1 cellular context compared by ENCODE assay signal in the genomic region with DNA sequence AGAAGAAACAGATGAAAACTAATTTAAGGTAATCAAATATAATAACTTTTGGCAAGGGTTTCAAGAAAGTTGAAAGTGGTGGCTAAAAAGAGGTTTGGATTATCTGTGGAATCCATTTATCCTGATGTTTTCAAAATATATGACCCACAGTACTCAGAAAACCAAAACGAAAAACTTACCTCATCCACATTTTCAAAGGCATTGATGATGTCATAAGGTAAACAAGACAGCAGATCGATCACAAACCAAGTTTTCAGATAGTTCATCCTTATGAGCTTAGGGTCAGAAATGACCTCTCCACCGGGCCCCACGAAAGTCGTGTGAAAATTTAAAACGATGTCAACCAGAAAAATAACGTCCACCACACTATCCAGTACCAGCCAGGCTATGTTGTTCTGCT.
TF ChIP-seq lines count a peak whose summit lies in the region.

No MANE protein-coding gene starts in this region.

TF ChIP-seq in HepG2, 621 proteins besides CTCF, POLR2A, EP300 and RAD21 (continued from another document):
- TF ChIP-seq, protein P1, sequence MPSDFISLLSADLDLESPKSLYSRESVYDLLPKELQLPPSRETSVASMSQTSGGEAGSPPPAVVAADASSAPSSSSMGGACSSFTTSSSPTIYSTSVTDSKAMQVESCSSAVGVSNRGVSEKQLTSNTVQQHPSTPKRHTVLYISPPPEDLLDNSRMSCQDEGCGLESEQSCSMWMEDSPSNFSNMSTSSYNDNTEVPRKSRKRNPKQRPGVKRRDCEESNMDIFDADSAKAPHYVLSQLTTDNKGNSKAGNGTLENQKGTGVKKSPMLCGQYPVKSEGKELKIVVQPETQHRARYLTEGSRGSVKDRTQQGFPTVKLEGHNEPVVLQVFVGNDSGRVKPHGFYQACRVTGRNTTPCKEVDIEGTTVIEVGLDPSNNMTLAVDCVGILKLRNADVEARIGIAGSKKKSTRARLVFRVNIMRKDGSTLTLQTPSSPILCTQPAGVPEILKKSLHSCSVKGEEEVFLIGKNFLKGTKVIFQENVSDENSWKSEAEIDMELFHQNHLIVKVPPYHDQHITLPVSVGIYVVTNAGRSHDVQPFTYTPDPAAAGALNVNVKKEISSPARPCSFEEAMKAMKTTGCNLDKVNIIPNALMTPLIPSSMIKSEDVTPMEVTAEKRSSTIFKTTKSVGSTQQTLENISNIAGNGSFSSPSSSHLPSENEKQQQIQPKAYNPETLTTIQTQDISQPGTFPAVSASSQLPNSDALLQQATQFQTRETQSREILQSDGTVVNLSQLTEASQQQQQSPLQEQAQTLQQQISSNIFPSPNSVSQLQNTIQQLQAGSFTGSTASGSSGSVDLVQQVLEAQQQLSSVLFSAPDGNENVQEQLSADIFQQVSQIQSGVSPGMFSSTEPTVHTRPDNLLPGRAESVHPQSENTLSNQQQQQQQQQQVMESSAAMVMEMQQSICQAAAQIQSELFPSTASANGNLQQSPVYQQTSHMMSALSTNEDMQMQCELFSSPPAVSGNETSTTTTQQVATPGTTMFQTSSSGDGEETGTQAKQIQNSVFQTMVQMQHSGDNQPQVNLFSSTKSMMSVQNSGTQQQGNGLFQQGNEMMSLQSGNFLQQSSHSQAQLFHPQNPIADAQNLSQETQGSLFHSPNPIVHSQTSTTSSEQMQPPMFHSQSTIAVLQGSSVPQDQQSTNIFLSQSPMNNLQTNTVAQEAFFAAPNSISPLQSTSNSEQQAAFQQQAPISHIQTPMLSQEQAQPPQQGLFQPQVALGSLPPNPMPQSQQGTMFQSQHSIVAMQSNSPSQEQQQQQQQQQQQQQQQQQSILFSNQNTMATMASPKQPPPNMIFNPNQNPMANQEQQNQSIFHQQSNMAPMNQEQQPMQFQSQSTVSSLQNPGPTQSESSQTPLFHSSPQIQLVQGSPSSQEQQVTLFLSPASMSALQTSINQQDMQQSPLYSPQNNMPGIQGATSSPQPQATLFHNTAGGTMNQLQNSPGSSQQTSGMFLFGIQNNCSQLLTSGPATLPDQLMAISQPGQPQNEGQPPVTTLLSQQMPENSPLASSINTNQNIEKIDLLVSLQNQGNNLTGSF (CRISPR knock-in tag; IDR thresholded peaks at IDR 0.05): no peak
- TF ChIP-seq, protein P2, sequence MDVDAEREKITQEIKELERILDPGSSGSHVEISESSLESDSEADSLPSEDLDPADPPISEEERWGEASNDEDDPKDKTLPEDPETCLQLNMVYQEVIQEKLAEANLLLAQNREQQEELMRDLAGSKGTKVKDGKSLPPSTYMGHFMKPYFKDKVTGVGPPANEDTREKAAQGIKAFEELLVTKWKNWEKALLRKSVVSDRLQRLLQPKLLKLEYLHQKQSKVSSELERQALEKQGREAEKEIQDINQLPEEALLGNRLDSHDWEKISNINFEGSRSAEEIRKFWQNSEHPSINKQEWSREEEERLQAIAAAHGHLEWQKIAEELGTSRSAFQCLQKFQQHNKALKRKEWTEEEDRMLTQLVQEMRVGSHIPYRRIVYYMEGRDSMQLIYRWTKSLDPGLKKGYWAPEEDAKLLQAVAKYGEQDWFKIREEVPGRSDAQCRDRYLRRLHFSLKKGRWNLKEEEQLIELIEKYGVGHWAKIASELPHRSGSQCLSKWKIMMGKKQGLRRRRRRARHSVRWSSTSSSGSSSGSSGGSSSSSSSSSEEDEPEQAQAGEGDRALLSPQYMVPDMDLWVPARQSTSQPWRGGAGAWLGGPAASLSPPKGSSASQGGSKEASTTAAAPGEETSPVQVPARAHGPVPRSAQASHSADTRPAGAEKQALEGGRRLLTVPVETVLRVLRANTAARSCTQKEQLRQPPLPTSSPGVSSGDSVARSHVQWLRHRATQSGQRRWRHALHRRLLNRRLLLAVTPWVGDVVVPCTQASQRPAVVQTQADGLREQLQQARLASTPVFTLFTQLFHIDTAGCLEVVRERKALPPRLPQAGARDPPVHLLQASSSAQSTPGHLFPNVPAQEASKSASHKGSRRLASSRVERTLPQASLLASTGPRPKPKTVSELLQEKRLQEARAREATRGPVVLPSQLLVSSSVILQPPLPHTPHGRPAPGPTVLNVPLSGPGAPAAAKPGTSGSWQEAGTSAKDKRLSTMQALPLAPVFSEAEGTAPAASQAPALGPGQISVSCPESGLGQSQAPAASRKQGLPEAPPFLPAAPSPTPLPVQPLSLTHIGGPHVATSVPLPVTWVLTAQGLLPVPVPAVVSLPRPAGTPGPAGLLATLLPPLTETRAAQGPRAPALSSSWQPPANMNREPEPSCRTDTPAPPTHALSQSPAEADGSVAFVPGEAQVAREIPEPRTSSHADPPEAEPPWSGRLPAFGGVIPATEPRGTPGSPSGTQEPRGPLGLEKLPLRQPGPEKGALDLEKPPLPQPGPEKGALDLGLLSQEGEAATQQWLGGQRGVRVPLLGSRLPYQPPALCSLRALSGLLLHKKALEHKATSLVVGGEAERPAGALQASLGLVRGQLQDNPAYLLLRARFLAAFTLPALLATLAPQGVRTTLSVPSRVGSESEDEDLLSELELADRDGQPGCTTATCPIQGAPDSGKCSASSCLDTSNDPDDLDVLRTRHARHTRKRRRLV (CRISPR knock-in tag; IDR thresholded peaks at IDR 0.05): no peak
- no peak for TF ChIP-seq NR2F2 (IDR thresholded peaks at IDR 0.05; ENCODE audit: borderline replicate concordance, low read depth)
- TF ChIP-seq, protein P3, sequence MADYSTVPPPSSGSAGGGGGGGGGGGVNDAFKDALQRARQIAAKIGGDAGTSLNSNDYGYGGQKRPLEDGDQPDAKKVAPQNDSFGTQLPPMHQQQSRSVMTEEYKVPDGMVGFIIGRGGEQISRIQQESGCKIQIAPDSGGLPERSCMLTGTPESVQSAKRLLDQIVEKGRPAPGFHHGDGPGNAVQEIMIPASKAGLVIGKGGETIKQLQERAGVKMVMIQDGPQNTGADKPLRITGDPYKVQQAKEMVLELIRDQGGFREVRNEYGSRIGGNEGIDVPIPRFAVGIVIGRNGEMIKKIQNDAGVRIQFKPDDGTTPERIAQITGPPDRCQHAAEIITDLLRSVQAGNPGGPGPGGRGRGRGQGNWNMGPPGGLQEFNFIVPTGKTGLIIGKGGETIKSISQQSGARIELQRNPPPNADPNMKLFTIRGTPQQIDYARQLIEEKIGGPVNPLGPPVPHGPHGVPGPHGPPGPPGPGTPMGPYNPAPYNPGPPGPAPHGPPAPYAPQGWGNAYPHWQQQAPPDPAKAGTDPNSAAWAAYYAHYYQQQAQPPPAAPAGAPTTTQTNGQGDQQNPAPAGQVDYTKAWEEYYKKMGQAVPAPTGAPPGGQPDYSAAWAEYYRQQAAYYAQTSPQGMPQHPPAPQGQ (CRISPR knock-in tag; IDR thresholded peaks at IDR 0.05; ENCODE audit: borderline replicate concordance): no peak
- TF ChIP-seq STAT5B (CRISPR knock-in tag; IDR thresholded peaks at IDR 0.05): no peak
